ENCODE assay signal across 8 cellular contexts in genomic region chr3:198157231-198157868, GRCh38.
DNase-seq lines count a peak whose midpoint lies in the region; ATAC-seq and TF ChIP-seq lines count a peak whose summit lies in the region.
"Not testable (repeated sequence)": the region's sequence is repeated elsewhere in the genome, so short reads cannot be mapped to it uniquely, and the experiment has no call there.

No MANE protein-coding gene starts in this region.

- H3K56ac ChIP-seq in H9 (ENCODE audit: insufficient read length, low read depth, low read length): not testable (repeated sequence)

- not testable (repeated sequence) for H2BK120ac ChIP-seq in H9 (ENCODE audit: low read depth, low read length, poor library complexity, severe bottlenecking)

- not testable (repeated sequence) for H3K27ac ChIP-seq in H9 (ENCODE audit: insufficient read length, low read depth, low read length); right cardiac atrium (ENCODE audit: low read length)

- peak; percentile 90 for ATAC-seq in HG03460 (IDR thresholded peaks at IDR 0.05; ENCODE audit: unreplicated experiment)
- peak; percentile 99 for ATAC-seq in activated CD8-positive, alpha-beta T cell treated with anti-CD3 and anti-CD28 coated beads for 36 hours
- peak; percentile 99 for ATAC-seq in central memory CD8-positive, alpha-beta T cell (replicated peaks; ENCODE audit: extremely low read depth, poor library complexity, severe bottlenecking)
- ATAC-seq in right cardiac atrium: peak; percentile 69 to 86
- ATAC-seq in natural killer cell: peak; percentile 89 to 96 (median 96)
- peak; percentile 81 for ATAC-seq in stimulated activated memory B cell treated with anti-CD40 and anti-IgM and Interleukin-4, amounts not matched to agents 10 μg/mL and 1 μg/mL and 100 μg/mL, for 72 hours

- TF ChIP-seq CTCF in Calu3 (IDR thresholded peaks at IDR 0.05; ENCODE audit: unreplicated experiment); activated CD8-positive, alpha-beta T cell treated with anti-CD3 and anti-CD28 coated beads for 36 hours (IDR thresholded peaks at IDR 0.05); natural killer cell (IDR thresholded peaks at IDR 0.05): not testable (repeated sequence)
- TF ChIP-seq CTCF in H9 (conservative IDR thresholded peaks at IDR 0.05): peak; percentile 16; the same call in 1 of the 3 replicates

- H3K23ac ChIP-seq in H9 (ENCODE audit: insufficient read length, low read depth, low read length): not testable (repeated sequence)

- H3K4ac ChIP-seq in H9 (ENCODE audit: low read depth, low read length): not testable (repeated sequence)

- H2BK12ac ChIP-seq in H9 (ENCODE audit: insufficient read length, low read depth, low read length): not testable (repeated sequence)

- H3K27ac Mint-ChIP-seq in Calu3 (ENCODE audit: unreplicated experiment); H9; activated CD8-positive, alpha-beta T cell treated with anti-CD3 and anti-CD28 coated beads for 36 hours; central memory CD8-positive, alpha-beta T cell (ENCODE audit: low read depth); natural killer cell; stimulated activated memory B cell treated with anti-CD40 and anti-IgM and Interleukin-4, amounts not matched to agents 10 μg/mL and 1 μg/mL and 100 μg/mL, for 72 hours: not testable (repeated sequence)

- not testable (repeated sequence) for H3K4me1 Mint-ChIP-seq in Calu3 (ENCODE audit: low read depth, unreplicated experiment); H9; activated CD8-positive, alpha-beta T cell treated with anti-CD3 and anti-CD28 coated beads for 36 hours (ENCODE audit: low read depth); central memory CD8-positive, alpha-beta T cell; natural killer cell; stimulated activated memory B cell treated with anti-CD40 and anti-IgM and Interleukin-4, amounts not matched to agents 10 μg/mL and 1 μg/mL and 100 μg/mL, for 72 hours

- H3K4me3 Mint-ChIP-seq in Calu3 (ENCODE audit: low read depth, unreplicated experiment) (peak overlapping the region; percentile 67), H9 (peak overlapping the region; percentile 70 to 83; a peak in 4 of 5 replicates)
- H3K4me3 Mint-ChIP-seq in activated CD8-positive, alpha-beta T cell treated with anti-CD3 and anti-CD28 coated beads for 36 hours; central memory CD8-positive, alpha-beta T cell; natural killer cell; stimulated activated memory B cell treated with anti-CD40 and anti-IgM and Interleukin-4, amounts not matched to agents 10 μg/mL and 1 μg/mL and 100 μg/mL, for 72 hours: not testable (repeated sequence)

- not testable (repeated sequence) for H3K79me2 ChIP-seq in H9 (ENCODE audit: insufficient read depth, low read length)

- H2AK5ac ChIP-seq in H9 (ENCODE audit: insufficient read length, low read length): not testable (repeated sequence)

- not testable (repeated sequence) for H2BK20ac ChIP-seq in H9 (ENCODE audit: low read depth, low read length, poor library complexity, severe bottlenecking)

- DNase-seq in Calu3; H9; activated CD8-positive, alpha-beta T cell treated with anti-CD3 and anti-CD28 coated beads for 36 hours; central memory CD8-positive, alpha-beta T cell (ENCODE audit: low spot score in 2 of 2); right cardiac atrium; natural killer cell: not testable (repeated sequence)

- H4K91ac ChIP-seq in H9 (ENCODE audit: insufficient read length, low read depth, low read length): not testable (repeated sequence)

- H4K5ac ChIP-seq in H9 (ENCODE audit: insufficient read length, low read depth, low read length): not testable (repeated sequence)

- not testable (repeated sequence) for H3K9ac ChIP-seq in H9 (ENCODE audit: extremely low read depth, insufficient read length, low read length)

- not testable (repeated sequence) for H2AFZ ChIP-seq in H9 (ENCODE audit: low read length)

- POLR2A ChIA-PET in activated CD8-positive, alpha-beta T cell treated with anti-CD3 and anti-CD28 coated beads for 36 hours (lab: Charles Lee): not testable (repeated sequence)

- not testable (repeated sequence) for H3K9me3 ChIP-seq in H9 (ENCODE audit: control insufficient read depth, low read depth, low read length); right cardiac atrium (ENCODE audit: control insufficient read depth, low read length)

- H3K27me3 Mint-ChIP-seq in Calu3 (ENCODE audit: unreplicated experiment); H9 (ENCODE audit: low read depth); activated CD8-positive, alpha-beta T cell treated with anti-CD3 and anti-CD28 coated beads for 36 hours; central memory CD8-positive, alpha-beta T cell; natural killer cell (ENCODE audit: low read depth in 2 of 2); stimulated activated memory B cell treated with anti-CD40 and anti-IgM and Interleukin-4, amounts not matched to agents 10 μg/mL and 1 μg/mL and 100 μg/mL, for 72 hours: not testable (repeated sequence)

- not testable (repeated sequence) for H3K4me1 ChIP-seq in H9 (ENCODE audit: insufficient read depth, low read length); right cardiac atrium (ENCODE audit: control insufficient read depth, insufficient read depth, low read length)

- H3K27me3 ChIP-seq in H9 (ENCODE audit: insufficient read depth, low read length); right cardiac atrium (ENCODE audit: control insufficient read depth, insufficient read depth): not testable (repeated sequence)

- H3K18ac ChIP-seq in H9 (ENCODE audit: insufficient read length, low read depth, low read length): not testable (repeated sequence)

- H3T11ph ChIP-seq in H9 (ENCODE audit: low read length): not testable (repeated sequence)

- H3K4me3 ChIP-seq in right cardiac atrium (ENCODE audit: low read length): not testable (repeated sequence)

- no CpG with 5 or more reads among the region's 42 CpGs for WGBS in H9 (ENCODE audit: extremely low coverage, insufficient read length, low lambda C conversion rate)
- 12% methylated on average over 9 of the region's 42 CpGs for WGBS in right cardiac atrium

- intact Hi-C loops in Calu3 (cut with micrococcal nuclease; ENCODE audit: unreplicated experiment); activated CD8-positive, alpha-beta T cell treated with anti-CD3 and anti-CD28 coated beads for 36 hours (cut with micrococcal nuclease); right cardiac atrium (cut with DNase I); natural killer cell (cut with micrococcal nuclease): not testable (repeated sequence)

- H3K14ac ChIP-seq in H9 (ENCODE audit: insufficient read depth, low read length): not testable (repeated sequence)

- CTCF ChIA-PET in Calu3 (lab: Charles Lee); activated CD8-positive, alpha-beta T cell treated with anti-CD3 and anti-CD28 coated beads for 36 hours (lab: Charles Lee): not testable (repeated sequence)

- H3K36me3 Mint-ChIP-seq in Calu3 (ENCODE audit: insufficient read depth, unreplicated experiment); H9 (ENCODE audit: insufficient read depth in 1 of 3, low read depth in 3 of 3); activated CD8-positive, alpha-beta T cell treated with anti-CD3 and anti-CD28 coated beads for 36 hours (ENCODE audit: low read depth); central memory CD8-positive, alpha-beta T cell (ENCODE audit: insufficient read depth); natural killer cell; stimulated activated memory B cell treated with anti-CD40 and anti-IgM and Interleukin-4, amounts not matched to agents 10 μg/mL and 1 μg/mL and 100 μg/mL, for 72 hours: not testable (repeated sequence)

- H3K9me3 Mint-ChIP-seq in Calu3 (ENCODE audit: low read depth, unreplicated experiment); H9; activated CD8-positive, alpha-beta T cell treated with anti-CD3 and anti-CD28 coated beads for 36 hours; central memory CD8-positive, alpha-beta T cell; natural killer cell; stimulated activated memory B cell treated with anti-CD40 and anti-IgM and Interleukin-4, amounts not matched to agents 10 μg/mL and 1 μg/mL and 100 μg/mL, for 72 hours: not testable (repeated sequence)

- not testable (repeated sequence) for BruUV-seq in Calu3 (replicated peaks; lab: Mats Ljungman, UMichigan)

- H4K20me1 ChIP-seq in H9 (ENCODE audit: control insufficient read depth, insufficient read depth, insufficient read length): not testable (repeated sequence)

- not testable (repeated sequence) for H4K8ac ChIP-seq in H9 (replicated peaks; ENCODE audit: insufficient read length, low read depth, low read length)

- not testable (repeated sequence) for H2BK15ac ChIP-seq in H9 (ENCODE audit: low read depth, low read length)

- H3K79me1 ChIP-seq in H9 (ENCODE audit: insufficient read depth, low read depth, low read length, poor library complexity, severe bottlenecking): not testable (repeated sequence)

- not testable (repeated sequence) for H3K23me2 ChIP-seq in H9 (ENCODE audit: insufficient read length, low read depth, low read length, poor library complexity, severe bottlenecking)

- H3K4me2 ChIP-seq in H9 (ENCODE audit: insufficient read depth, insufficient read length, low read length): not testable (repeated sequence)

- H2BK5ac ChIP-seq in H9 (ENCODE audit: insufficient read length, low read length): not testable (repeated sequence)
